In the genomic region with DNA sequence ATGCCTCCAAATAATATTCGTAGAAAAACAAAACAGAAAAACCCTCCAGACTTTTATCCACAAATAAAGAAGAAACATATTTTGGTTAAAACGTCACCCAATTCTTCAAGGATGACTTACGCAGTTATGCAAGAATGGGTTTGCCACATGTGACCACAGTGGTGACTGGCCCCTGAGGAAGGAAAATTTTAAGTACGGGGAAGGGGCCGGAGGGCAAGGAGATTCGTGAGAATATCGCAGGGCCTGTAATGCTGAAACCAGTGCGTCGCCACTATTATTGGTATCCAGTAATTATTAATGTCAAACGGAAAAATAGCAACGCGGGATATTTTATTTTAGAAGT, we compare ENCODE assay signal across 7 cellular contexts.
DNase-seq lines count a peak whose midpoint lies in the region; ATAC-seq and TF ChIP-seq lines count a peak whose summit lies in the region.

No MANE protein-coding gene starts in this region.

- peak overlapping the region; percentile 75 for H3K9ac ChIP-seq in SK-N-MC (ENCODE audit: insufficient read length)
- peak overlapping the region; percentile 85 for H3K9ac ChIP-seq in endocrine pancreas (ENCODE audit: control insufficient read depth, insufficient read depth, low read length)
- H3K9ac ChIP-seq in muscle layer of colon (ENCODE audit: low read length) = peak overlapping the region; percentile 34

- no peaks in the 10 kb centered on the region for H3K4me1 ChIP-seq in endocrine pancreas (ENCODE audit: control insufficient read depth, insufficient read depth, low read length)
- peaks cover 32% of the 10 kb centered on the region for H3K4me1 ChIP-seq in muscle layer of colon (ENCODE audit: insufficient read depth, low read length)

- TF ChIP-seq CTCF in GM12875 (IDR thresholded peaks at IDR 0.05; ENCODE audit: borderline replicate concordance, insufficient read depth, low read depth, low read length) = no peak

- H3K27ac ChIP-seq in SK-N-MC (peak overlapping the region; percentile 70; the same call in 1 of the 2 replicates), muscle layer of colon (ENCODE audit: low read depth, low read length) (peak overlapping the region; percentile 79)

- peaks cover 23% of the 10 kb centered on the region for H3K36me3 ChIP-seq in SK-N-MC (ENCODE audit: insufficient read depth, low read length)
- peaks cover 4% of the 10 kb centered on the region for H3K36me3 ChIP-seq in endocrine pancreas (ENCODE audit: control insufficient read depth, insufficient read depth, low read length)
- H3K36me3 ChIP-seq in muscle layer of colon (ENCODE audit: insufficient read depth, low read length) = peaks cover 15% of the 10 kb centered on the region

- DNase-seq in SK-N-MC (ENCODE audit: low read depth, low spot score) (no peak), NCI-H2171 treated with DMSO at 0.1 percent for 48 hours (lab: John Stamatoyannopoulos, UW) (no peak), OCI-M1 (lab: John Stamatoyannopoulos, UW) (no peak)

- H3K4me3 ChIP-seq in GM12875 (ENCODE audit: low read depth, low read length) (peak overlapping the region; percentile 74), SK-N-MC (peak overlapping the region; percentile 91), endocrine pancreas (ENCODE audit: control insufficient read depth, insufficient read depth, low read length) (peak overlapping the region; percentile 70), muscle layer of colon (ENCODE audit: low read depth in 1 of 2, low read length in 2 of 2) (peak overlapping the region; percentile 58 to 66)

- H3K9me3 ChIP-seq in SK-N-MC (ENCODE audit: low read depth, low read length) = no peaks in the 10 kb centered on the region
- H3K9me3 ChIP-seq in endocrine pancreas (ENCODE audit: control insufficient read depth, low read length) = no peaks in the 10 kb centered on the region
- H3K9me3 ChIP-seq in muscle layer of colon (ENCODE audit: low read length) = no peaks in the 10 kb centered on the region

- H3K27me3 ChIP-seq in endocrine pancreas (ENCODE audit: control insufficient read depth, insufficient read depth, low read length) (no peaks in the 10 kb centered on the region), muscle layer of colon (ENCODE audit: control insufficient read depth in 1 of 2, insufficient read depth in 2 of 2, low read length in 2 of 2) (no peaks in the 10 kb centered on the region)

- peak; percentile 5 for ATAC-seq in HG03045 (IDR thresholded peaks at IDR 0.05; ENCODE audit: unreplicated experiment)

Comparison
In these comparisons a context has a peak if more than half of its experiments do, and no peak if none do; other contexts are left out.
1. H3K9ac ChIP-seq: peak in every context shown above with its lines; median percentile 85 in endocrine pancreas; 75 in SK-N-MC; 34 in muscle layer of colon.